In genomic region chr13:77698211-77699058, GRCh38 we compare ENCODE assay signal across 8 cellular contexts. TPM values are rescaled to one million over a fixed set of nuclear protein-coding genes. Genes with fewer than 3 reads are reported as not detected.
DNase-seq lines count a peak whose midpoint lies in the region; ATAC-seq and TF ChIP-seq lines count a peak whose summit lies in the region.

No MANE protein-coding gene starts in this region.

- H3K4me3 ChIP-seq in endodermal cell (ENCODE audit: low read length), result peak overlapping the region; percentile 89

- no peaks in the 10 kb centered on the region for H3K9me3 Mint-ChIP-seq in endodermal cell

- peak overlapping the region; percentile 74 for H3K4me3 Mint-ChIP-seq in endodermal cell

- peak; percentile 61 for TF ChIP-seq CTCF in endodermal cell (conservative IDR thresholded peaks at IDR 0.05)

- WGBS in endodermal cell (ENCODE audit: insufficient coverage in 1 of 2, insufficient read length in 1 of 2), 2 experiments, result 0% methylated on average over 31 to 74 of the region's 74 CpGs

- peak overlapping the region; percentile 26 for H3K27ac ChIP-seq in endodermal cell (ENCODE audit: low read depth, low read length)

- DNase-seq in DMS79 treated with DMSO at 0.1 percent for 48 hours (lab: John Stamatoyannopoulos, UW), result peak; percentile 36
- DNase-seq in DMS79 (lab: John Stamatoyannopoulos, UW), result no peak
- DNase-seq in NCI-H2227 (lab: John Stamatoyannopoulos, UW; ENCODE audit: unreplicated experiment), result peak; percentile 54
- DNase-seq in activated CD8-positive, alpha-beta memory T cell treated with anti-CD3 and anti-CD28 coated beads for 24 hours, result peak; percentile 73
- DNase-seq in endodermal cell, result peak; percentile 84
- DNase-seq in midbrain (lab: John Stamatoyannopoulos, UW), result peak; percentile 46
- DNase-seq in stimulated activated CD8-positive, alpha-beta memory T cell treated with anti-CD3 and anti-CD28 coated beads, Interleukin-7, amount 100 ng/mL, for 24 hours (ENCODE audit: low read depth), result peak; percentile 16

- H3K9me3 ChIP-seq in endodermal cell (ENCODE audit: control insufficient read depth, low read length), result no peaks in the 10 kb centered on the region

- peak; percentile 22 for ATAC-seq in HG02852 (IDR thresholded peaks at IDR 0.05; ENCODE audit: unreplicated experiment)

- H3K27ac Mint-ChIP-seq in endodermal cell, result no peak overlapping the region

- peaks cover 5% of the 10 kb centered on the region for H3K4me1 ChIP-seq in endodermal cell (ENCODE audit: control insufficient read depth, insufficient read depth, low read length)

- H3K27me3 Mint-ChIP-seq in endodermal cell (ENCODE audit: insufficient read depth), result peaks cover 29% of the 10 kb centered on the region

- peaks cover 14% of the 10 kb centered on the region for H3K27me3 ChIP-seq in endodermal cell (ENCODE audit: control insufficient read depth, insufficient read depth, low read length, poor library complexity, severe bottlenecking)

- H3K36me3 Mint-ChIP-seq in endodermal cell (ENCODE audit: low read depth), result peaks cover 2% of the 10 kb centered on the region

- H3K36me3 ChIP-seq in endodermal cell (ENCODE audit: control insufficient read depth, insufficient read depth, low read length), result no peaks in the 10 kb centered on the region

- H3K9ac ChIP-seq in endodermal cell (ENCODE audit: extremely low read depth, low read length, poor library complexity, severe bottlenecking), result peak overlapping the region; percentile 26

- peaks cover 19% of the 10 kb centered on the region for H3K4me1 Mint-ChIP-seq in endodermal cell

RNA-seq across cellular contexts. Expression of gene SLAIN1, which starts 0.9 kb away (rescaled TPM):
- total RNA-seq in endodermal cell, result 10 to 100 TPM; 24.0 to 25.7 TPM
- 69.0 TPM for polyA plus RNA-seq in endodermal cell (2013, experiment 1 of 2)
- polyA plus RNA-seq in endodermal cell (2013, experiment 2 of 2), result 59.0 TPM
